ENCODE assay signal across 8 cellular contexts in genomic region chr20:31605031-31605901, GRCh38.
DNase-seq lines count a peak whose midpoint lies in the region; ATAC-seq lines count a peak whose summit lies in the region.

A gene with protein sequence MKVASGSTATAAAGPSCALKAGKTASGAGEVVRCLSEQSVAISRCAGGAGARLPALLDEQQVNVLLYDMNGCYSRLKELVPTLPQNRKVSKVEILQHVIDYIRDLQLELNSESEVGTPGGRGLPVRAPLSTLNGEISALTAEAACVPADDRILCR (plus strand): TSS chr20:31605289. CDS start chr20:31605388, 99 bp downstream.

- H3K4me3 ChIP-seq in effector memory CD4-positive, alpha-beta T cell (ENCODE audit: insufficient read depth, low read depth, low read length, poor library complexity, severe bottlenecking): peak within 1 kb of the TSS; percentile 77

- peak within 1 kb of the TSS; percentile 25 for H3K27ac ChIP-seq in effector memory CD4-positive, alpha-beta T cell (ENCODE audit: insufficient read depth, low read length, poor library complexity, severe bottlenecking)

- H3K27me3 ChIP-seq in effector memory CD4-positive, alpha-beta T cell (replicated peaks; ENCODE audit: control insufficient read depth, insufficient read depth, low read length, poor library complexity, severe bottlenecking): peaks cover 31% of the 10 kb centered on the region

- peaks cover 19% of the 10 kb centered on the region for H3K4me1 ChIP-seq in effector memory CD4-positive, alpha-beta T cell (ENCODE audit: control insufficient read depth, insufficient read depth, low read length, poor library complexity, severe bottlenecking)

- peak; percentile 98 for DNase-seq in COLO829 (ENCODE audit: low spot score)
- peak in 74 of 76 experiments; percentile 42 to 96 (median 85) for DNase-seq in HUDEP-2 (lab: John Stamatoyannopoulos, UW; ENCODE audit: unreplicated experiment in 76 of 76)
- DNase-seq in NOMO-1 treated with DMSO at 0.1 percent for 48 hours (lab: John Stamatoyannopoulos, UW; ENCODE audit: unreplicated experiment): peak; percentile 93
- peak; percentile 59 to 64 (median 62) for DNase-seq in activated CD8-positive, alpha-beta memory T cell treated with anti-CD3 and anti-CD28 coated beads for 48 hours (ENCODE audit: low read depth in 2 of 3, low spot score in 2 of 3)
- peak; percentile 81 to 85 (median 82) for DNase-seq in effector memory CD4-positive, alpha-beta T cell
- DNase-seq in medulla oblongata (ENCODE audit: extremely low spot score): peak; percentile 98
- DNase-seq in stimulated activated CD4-positive, alpha-beta T cell treated with anti-CD3 and anti-CD28 coated beads, TNF-alpha, amount 100 ng/mL, for 4 hours (ENCODE audit: low read depth in 3 of 3): peak; percentile 76 to 87 (median 86)

- peak; percentile 86 for ATAC-seq in GM21390 (IDR thresholded peaks at IDR 0.05; ENCODE audit: unreplicated experiment)

- H3K9me3 ChIP-seq in effector memory CD4-positive, alpha-beta T cell (ENCODE audit: control insufficient read depth, low read length): no peaks in the 10 kb centered on the region

- H3K36me3 ChIP-seq in effector memory CD4-positive, alpha-beta T cell (ENCODE audit: control insufficient read depth, insufficient read depth, low read length): no peaks in the 10 kb centered on the region

Comparison
In these comparisons a context has a peak if more than half of its experiments do, and no peak if none do; other contexts are left out.
1. Peak in every context shown above with its lines: DNase-seq, ATAC-seq, H3K4me3 ChIP-seq and H3K27ac ChIP-seq.